Comparison of ENCODE assay signal across 8 cellular contexts in the genomic region with DNA sequence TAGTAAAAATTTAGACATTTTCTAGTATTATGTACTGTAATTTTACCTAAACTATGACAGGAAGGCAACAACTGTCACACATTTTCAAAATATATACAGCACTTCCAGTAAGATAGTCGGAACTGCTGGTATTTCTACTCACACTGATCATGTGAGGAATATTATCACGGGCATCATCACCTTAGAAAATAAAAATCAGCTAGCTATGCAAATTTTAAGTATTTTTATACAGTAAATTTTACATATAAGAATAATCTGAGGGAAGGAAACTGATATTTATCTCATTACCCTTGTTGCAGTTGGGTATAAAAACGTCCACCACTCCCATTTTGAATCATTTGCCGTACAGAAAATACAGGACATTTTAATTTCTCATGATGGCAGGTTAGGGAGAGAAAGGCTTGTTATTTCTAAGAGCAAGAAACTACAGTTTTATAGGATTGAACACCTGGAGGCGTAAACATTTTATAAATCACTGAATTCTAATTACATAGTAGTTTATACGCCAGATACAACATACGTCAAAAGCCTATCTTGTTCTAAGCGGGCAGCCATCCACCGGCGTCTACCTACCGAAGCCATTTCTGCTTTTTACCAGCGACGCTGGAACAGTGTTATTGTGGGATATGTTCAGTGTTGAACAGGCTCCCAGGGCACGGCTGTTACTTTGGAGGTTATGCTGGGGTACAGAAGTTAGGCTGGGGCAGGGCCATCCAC. TPM values are rescaled to one million over a fixed set of nuclear protein-coding genes. Genes with fewer than 3 reads are reported as not detected.
A peak's percentile ranks its signal among the peaks of the same experiment; 100 is the strongest.
DNase-seq lines count a peak whose midpoint lies in the region; ATAC-seq, FAIRE-seq and TF ChIP-seq lines count a peak whose summit lies in the region.

No MANE protein-coding gene starts in this region.

- H3K4me2 ChIP-seq in SK-N-SH, result peak overlapping the region; percentile 82
- H3K4me2 ChIP-seq in keratinocyte (ENCODE audit: control insufficient read depth, extremely low read depth, insufficient read depth, low read depth, low read length), result peak overlapping the region; percentile 99

- H3F3A ChIP-seq in SK-N-SH (replicated peaks; ENCODE audit: insufficient read depth), result peaks cover 15% of the 10 kb centered on the region

- no peak; the same call in 2 of the 3 replicates for ATAC-seq in SK-N-SH treated with all-trans-retinoic acid at 6 μM for 48 hours

- H3K79me2 ChIP-seq in SK-N-SH (ENCODE audit: insufficient read depth), result peaks cover 42% of the 10 kb centered on the region
- peaks cover 38% of the 10 kb centered on the region for H3K79me2 ChIP-seq in keratinocyte (ENCODE audit: control insufficient read depth, insufficient read depth, low read length)

- H3K9ac ChIP-seq in SK-N-SH, result peak overlapping the region; percentile 99
- peak overlapping the region; percentile 99 for H3K9ac ChIP-seq in adipocyte (ENCODE audit: low read length)
- peak overlapping the region; percentile 95 for H3K9ac ChIP-seq in keratinocyte (ENCODE audit: control insufficient read depth, extremely low read depth, insufficient read depth, low read length)

- TF ChIP-seq CTCF in SK-N-SH (IDR thresholded peaks at IDR 0.05), result no peak
- no peak for TF ChIP-seq CTCF in keratinocyte (optimal IDR thresholded peaks at IDR 0.05 in 1 of 3, IDR thresholded peaks at IDR 0.05 in 1 of 3, conservative IDR thresholded peaks at IDR 0.05 in 1 of 3; ENCODE audit: extremely low read depth in 1 of 3, insufficient read depth in 2 of 3, low read length in 3 of 3)

- H3K9me3 ChIP-seq in SK-N-SH, result peaks cover 6% of the 10 kb centered on the region; the same call in 1 of the 2 replicates
- H3K9me3 ChIP-seq in adipocyte (ENCODE audit: control insufficient read depth, low read length), result peaks cover 7% of the 10 kb centered on the region
- H3K9me3 ChIP-seq in keratinocyte (ENCODE audit: control insufficient read depth, low read depth, low read length), result no peaks in the 10 kb centered on the region

- H3K36me3 ChIP-seq in SK-N-SH (replicated peaks in 1 of 2; ENCODE audit: control insufficient read depth in 1 of 2, insufficient read depth in 2 of 2, low read length in 1 of 2) (peaks cover 7 to 15% of the 10 kb centered on the region in 2 experiments), adipocyte (ENCODE audit: control insufficient read depth, insufficient read depth, low read length, severe bottlenecking) (peaks cover 5% of the 10 kb centered on the region), keratinocyte (ENCODE audit: control insufficient read depth in 2 of 2, extremely low read depth in 1 of 2, insufficient read depth in 2 of 2, low read length in 2 of 2) (no peaks in the 10 kb centered on the region)

- H3K4me1 ChIP-seq in SK-N-SH (ENCODE audit: control insufficient read depth in 1 of 2, insufficient read depth in 2 of 2, low read depth in 1 of 2, low read length in 1 of 2), result peaks cover 7 to 12% of the 10 kb centered on the region in 2 experiments; a peak in 3 of 4 replicates
- H3K4me1 ChIP-seq in adipocyte (ENCODE audit: control insufficient read depth, insufficient read depth, low read length), result peaks cover 28% of the 10 kb centered on the region
- peaks cover 18% of the 10 kb centered on the region for H3K4me1 ChIP-seq in keratinocyte (ENCODE audit: control insufficient read depth, extremely low read depth, insufficient read depth, low read length)

- H3K9me2 ChIP-seq in SK-N-SH, result no peaks in the 10 kb centered on the region

- DNase-seq in SK-N-SH (peak; percentile 31), NCI-H146 treated with DMSO at 0.1 percent for 48 hours (lab: John Stamatoyannopoulos, UW; ENCODE audit: unreplicated experiment) (peak; percentile 29), adipocyte (ENCODE audit: low read depth) (no peak), keratinocyte (ENCODE audit: low read depth, low spot score) (no peak), GM19239 (ENCODE audit: insufficient read length, low spot score) (no peak), AG08395 (ENCODE audit: low spot score) (no peak)
- DNase-seq in stimulated activated naive CD4-positive, alpha-beta T cell treated with Interleukin-2 at 50 U/mL for 16 hours (lab: John Stamatoyannopoulos, UW), result peak; percentile 48

- POLR2A ChIA-PET in SK-N-SH (lab: Yijun Ruan, JAX), result interaction anchor here (1.4 to 3.8 kb wide), 3 partner anchors 122 to 450 kb away, joined by 4 to 40 read pairs (median 12); no protein-coding TSS in a partner anchor

- H3K4me3 ChIP-seq in SK-N-SH (ENCODE audit: low read depth in 2 of 2, low read length in 1 of 2) (peak overlapping the region; percentile 86 to 95), adipocyte (ENCODE audit: low read length) (peak overlapping the region; percentile 94), keratinocyte (ENCODE audit: control insufficient read depth in 2 of 3, extremely low read depth in 1 of 3, insufficient read depth in 2 of 3, low read depth in 1 of 3, low read length in 3 of 3) (peak overlapping the region; percentile 83 to 86 (median 84))

- no peaks in the 10 kb centered on the region for H3K27me3 ChIP-seq in SK-N-SH (ENCODE audit: insufficient read depth)
- H3K27me3 ChIP-seq in adipocyte (replicated peaks; ENCODE audit: control insufficient read depth, insufficient read depth, low read length), result no peaks in the 10 kb centered on the region
- H3K27me3 ChIP-seq in keratinocyte (ENCODE audit: control insufficient read depth, extremely low read depth, insufficient read depth, low read length), result no peaks in the 10 kb centered on the region

- H2AFZ ChIP-seq in SK-N-SH (ENCODE audit: low read depth) (peak overlapping the region; percentile 95), keratinocyte (ENCODE audit: control insufficient read depth, low read length) (peak overlapping the region; percentile 97)

- no peak for TF ChIP-seq EP300 in SK-N-SH (IDR thresholded peaks at IDR 0.05; ENCODE audit: borderline replicate concordance in 1 of 2, low read depth in 1 of 2, low read length in 1 of 2)

- peak overlapping the region; percentile 98 to 99 for H3K27ac ChIP-seq in SK-N-SH (ENCODE audit: low read depth in 2 of 2, low read length in 1 of 2)
- H3K27ac ChIP-seq in keratinocyte (ENCODE audit: control insufficient read depth, insufficient read depth, low read length), result peak overlapping the region; percentile 90

- no peak for FAIRE-seq in keratinocyte (lab: Jason Lieb, UNC)
- no peak for FAIRE-seq in GM19239 (lab: Jason Lieb, UNC)

- CTCF ChIA-PET in SK-N-SH (lab: Yijun Ruan, JAX), result interaction anchor here (2.2 to 6.3 kb wide), 4 partner anchors 122 to 450 kb away, joined by 13 to 76 read pairs (median 48); no protein-coding TSS in a partner anchor

- dilution Hi-C loops in keratinocyte (cut with MboI; ENCODE audit: extremely low pct_ligation_motif_present, low sequenced_read_pairs), result no loop called here

- peaks cover 17% of the 10 kb centered on the region; the same call in 1 of the 2 replicates for H4K20me1 ChIP-seq in SK-N-SH (ENCODE audit: insufficient read depth)
- H4K20me1 ChIP-seq in keratinocyte (ENCODE audit: control insufficient read depth, extremely low read depth, insufficient read depth, low read length), result no peaks in the 10 kb centered on the region

- no peaks in the 10 kb centered on the region for H3K9me1 ChIP-seq in keratinocyte (ENCODE audit: control insufficient read depth, extremely low read depth, insufficient read depth, low read length)

- no peak for TF ChIP-seq RAD21 in SK-N-SH (IDR thresholded peaks at IDR 0.05; ENCODE audit: low read length)

- 2% methylated on average over 14 of the region's 14 CpGs for WGBS in SK-N-SH (ENCODE audit: low lambda C conversion rate)

TF ChIP-seq in SK-N-SH, 30 proteins besides CTCF, POLR2A, EP300 and RAD21 (continues in another document):
- TF ChIP-seq YY1 (IDR thresholded peaks at IDR 0.05; ENCODE audit: low read depth) (0 out of 2 replicates have a peak, but pooled peaks have one; percentile 45), CHD2 (IDR thresholded peaks at IDR 0.05; ENCODE audit: low read length, partially characterized antibody) (no peak), RXRA (IDR thresholded peaks at IDR 0.05; ENCODE audit: borderline replicate concordance, low read depth) (no peak)
- TF ChIP-seq, protein P1, sequence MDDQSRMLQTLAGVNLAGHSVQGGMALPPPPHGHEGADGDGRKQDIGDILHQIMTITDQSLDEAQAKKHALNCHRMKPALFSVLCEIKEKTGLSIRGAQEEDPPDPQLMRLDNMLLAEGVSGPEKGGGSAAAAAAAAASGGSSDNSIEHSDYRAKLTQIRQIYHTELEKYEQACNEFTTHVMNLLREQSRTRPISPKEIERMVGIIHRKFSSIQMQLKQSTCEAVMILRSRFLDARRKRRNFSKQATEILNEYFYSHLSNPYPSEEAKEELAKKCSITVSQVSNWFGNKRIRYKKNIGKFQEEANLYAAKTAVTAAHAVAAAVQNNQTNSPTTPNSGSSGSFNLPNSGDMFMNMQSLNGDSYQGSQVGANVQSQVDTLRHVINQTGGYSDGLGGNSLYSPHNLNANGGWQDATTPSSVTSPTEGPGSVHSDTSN (IDR thresholded peaks at IDR 0.05), result no peak

TF ChIP-seq in SK-N-SH treated with all-trans-retinoic acid at 6 μM for 48 hours, 23 proteins besides CTCF, POLR2A, EP300 and RAD21 (continues in another document):
- no peak for TF ChIP-seq ZNF8 (CRISPR knock-in tag; IDR thresholded peaks at IDR 0.05)

RNA-seq across cellular contexts. Expression of a gene that starts 0.7 kb away (rescaled TPM):
- 19.9 and 27.9 TPM in 2 replicates for polyA plus RNA-seq in SK-N-SH (2012; rRNA removed)
- polyA plus RNA-seq in SK-N-SH (2012; cell fraction: cytosol; rRNA removed), result 29.4 and 36.6 TPM in 2 replicates
- 11.4 and 27.7 TPM in 2 replicates for polyA plus RNA-seq in SK-N-SH (2012; cell fraction: nucleus; rRNA removed)
- 59.9 to 123 TPM (median 76.8 TPM) in 3 replicates for polyA plus RNA-seq in keratinocyte
- 108 TPM for polyA plus RNA-seq in keratinocyte (2011; ENCODE audit: low read depth)
- polyA plus RNA-seq in keratinocyte (2011; cell fraction: cytosol; rRNA removed), result 64.7 and 86.9 TPM in 2 replicates
- 65.4 and 98.4 TPM in 2 replicates for polyA plus RNA-seq in keratinocyte (2011; cell fraction: nucleus; rRNA removed)
- 32.9 and 69.1 TPM in 2 replicates for polyA plus RNA-seq in keratinocyte (2012; ENCODE audit: low replicate concordance)
- 95.4 to 241 TPM (median 192 TPM) in 3 replicates for polyA minus RNA-seq in keratinocyte
- 127 TPM for polyA minus RNA-seq in keratinocyte (2011; cell fraction: cytosol; rRNA and poly(A)+ RNA removed)
- polyA minus RNA-seq in keratinocyte (2011; cell fraction: nucleus; rRNA and poly(A)+ RNA removed), result 138 and 265 TPM in 2 replicates

Comparison
In these comparisons a context has a peak if more than half of its experiments do, and no peak if none do; other contexts are left out.
1. DNase-seq: peak in SK-N-SH (single experiment), NCI-H146 treated with DMSO at 0.1 percent for 48 hours (single experiment) and stimulated activated naive CD4-positive, alpha-beta T cell treated with Interleukin-2 at 50 U/mL for 16 hours (single experiment); none in adipocyte (single experiment), keratinocyte (single experiment), GM19239 (single experiment) and AG08395 (single experiment).
2. Peak in every context shown above with its lines, with median percentiles within 50 percentile points of each other: H3K4me3 ChIP-seq and H3K9ac ChIP-seq.